6 cellular contexts compared by ENCODE assay signal in the genomic region with DNA sequence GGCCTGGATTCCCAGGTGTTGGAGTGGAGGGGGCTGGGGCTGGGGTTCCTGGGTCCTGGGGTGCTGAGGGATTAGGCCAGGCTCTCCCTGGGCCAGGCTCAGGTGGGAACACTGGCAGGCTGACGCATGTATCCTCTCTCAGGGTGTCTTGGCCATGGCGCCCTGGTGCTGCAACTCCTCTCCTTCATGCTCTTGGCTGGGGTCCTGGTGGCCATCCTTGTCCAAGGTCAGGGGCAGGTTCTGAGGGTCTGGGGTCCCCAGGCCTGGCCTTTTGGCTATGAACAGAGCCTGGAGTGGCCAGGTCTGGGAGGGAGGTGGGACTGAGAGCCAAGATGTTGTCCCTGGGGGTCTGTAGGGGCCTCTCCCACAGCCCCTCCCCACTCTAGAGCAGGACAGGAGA. TPM values are rescaled to one million over a fixed set of nuclear protein-coding genes. Genes with fewer than 3 reads are reported as not detected.
"Had no signal": no experiment of that assay in that cellular context is flagged by ENCODE, and none has a peak within 500 bp of the region (broad histone marks: within the 10 kb centered on the region; RNA-seq: fewer than 3 reads in every experiment).

No MANE protein-coding gene starts in this region.

RNA-seq across cellular contexts. Expression of a gene that starts 2.0 kb away (rescaled TPM):
- total RNA-seq: HepG2, HT-29, HT1080, IMR-90, K562 had no signal
- polyA plus RNA-seq: HepG2, IgD-negative memory B cell, IMR-90 had no signal

RNA-seq across cellular contexts. Expression of a gene that starts 17.7 kb away (rescaled TPM):
- total RNA-seq: HepG2, HT-29, HT1080, IMR-90, K562 had no signal
- polyA plus RNA-seq: HepG2, IgD-negative memory B cell, IMR-90 had no signal

RNA-seq across cellular contexts. Expression of a gene that starts 33.1 kb away (rescaled TPM):
- total RNA-seq: HepG2, HT-29, HT1080, IMR-90, K562 had no signal
- polyA plus RNA-seq: HepG2, IMR-90, K562 had no signal
